22 cellular contexts compared by ENCODE assay signal in the genomic region with DNA sequence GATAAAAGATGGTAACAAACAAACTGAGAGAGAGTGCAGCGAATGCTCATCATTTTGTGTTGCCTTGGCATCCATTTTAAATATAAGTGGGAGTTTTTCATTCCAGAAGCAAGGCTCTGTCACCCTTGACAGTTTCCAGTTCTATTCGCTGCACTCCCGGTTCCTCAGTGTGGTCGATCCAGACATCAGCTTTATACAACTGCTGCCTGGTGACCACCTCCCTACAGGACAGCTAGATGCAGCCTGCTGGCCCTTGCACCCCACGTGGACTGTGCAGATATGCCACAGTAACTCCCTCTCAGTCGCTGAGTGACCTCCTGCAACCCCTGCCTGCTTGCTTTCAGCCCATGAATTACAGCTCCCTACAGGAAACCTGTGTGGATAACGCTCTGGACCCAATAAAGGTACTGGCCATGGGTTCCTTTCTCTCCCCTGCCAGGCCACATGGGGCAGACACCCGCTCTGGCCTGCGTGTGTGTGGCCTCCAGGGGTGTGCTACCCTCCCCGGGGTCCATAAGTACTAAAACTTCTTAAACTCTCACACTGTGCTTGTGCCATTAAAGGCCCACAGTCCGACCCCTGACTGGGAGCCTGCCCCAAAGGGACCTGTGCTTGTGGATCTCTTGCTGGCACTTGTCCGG. TPM values are rescaled to one million over a fixed set of nuclear protein-coding genes. Genes with fewer than 3 reads are reported as not detected.
"Had no signal": no experiment of that assay in that cellular context is flagged by ENCODE, and none has a peak within 500 bp of the region (broad histone marks: within the 10 kb centered on the region; RNA-seq: fewer than 3 reads in every experiment).

No MANE protein-coding gene starts in this region.

- ATAC-seq: activated CD8-positive, alpha-beta memory T cell treated with anti-CD3 and anti-CD28 coated beads, Interleukin-2, amount 10 ng/mL, durations not matched to agents 7 days and 5 days; activated CD8-positive, alpha-beta T cell treated with anti-CD3 and anti-CD28 coated beads, Interleukin-2, amount 10 ng/mL, durations not matched to agents 7 days and 5 days; activated naive CD8-positive, alpha-beta T cell treated with anti-CD3 and anti-CD28 coated beads, Interleukin-2, amount 50 U/mL, for 24 hours; pancreas had no signal

- H3K4me1 ChIP-seq: esophagus squamous epithelium, pancreas, prostate gland had no signal

- H3K27ac ChIP-seq: epithelial cell of prostate, esophagus squamous epithelium, neutrophil, pancreas, prostate gland, spleen, tibial nerve had no signal

- H3K9me3 ChIP-seq: esophagus squamous epithelium, neutrophil, pancreas, prostate gland, spleen, tibial nerve had no signal

- H3K36me3 ChIP-seq: neutrophil, pancreas, prostate gland, spleen had no signal

- H3K27me3 ChIP-seq: esophagus squamous epithelium, neutrophil, pancreas, spleen, tibial nerve had no signal

- H3K4me3 ChIP-seq: esophagus squamous epithelium, pancreas, prostate gland, spleen, tibial nerve had no signal

- FAIRE-seq: bronchial epithelial cell, colon, endometrium, pancreas had no signal

- DNase-seq: activated B cell treated with CpG ODN at 0.5 μM for 24 hours; activated CD8-positive, alpha-beta memory T cell treated with anti-CD3 and anti-CD28 coated beads, Interleukin-2, amount 10 ng/mL, durations not matched to agents 7 days and 5 days; activated CD8-positive, alpha-beta T cell treated with anti-CD3 and anti-CD28 coated beads, Interleukin-2, amount 10 ng/mL, durations not matched to agents 7 days and 5 days; activated naive CD8-positive, alpha-beta T cell treated with anti-CD3 and anti-CD28 coated beads, Interleukin-2, amount 50 U/mL, for 24 hours; activated T-cell treated with anti-CD3 and anti-CD28 coated beads, Interleukin-2, amount 50 U/mL, for 48 hours; dermis blood vessel endothelial cell; effector CD4-positive, alpha-beta T cell; esophagus squamous epithelium; foreskin melanocyte; nephron progenitor cell; pancreas; spleen; stimulated activated naive CD4-positive, alpha-beta T cell; T-helper 1 cell had no signal

RNA-seq across cellular contexts. Expression of a gene that starts 23.7 kb away (rescaled TPM):
- total RNA-seq: activated B cell treated with CpG ODN at 0.5 μM for 24 hours; activated CD8-positive, alpha-beta memory T cell treated with anti-CD3 and anti-CD28 coated beads, Interleukin-2, amount 10 ng/mL, durations not matched to agents 7 days and 5 days; activated CD8-positive, alpha-beta T cell treated with anti-CD3 and anti-CD28 coated beads, Interleukin-2, amount 10 ng/mL, durations not matched to agents 7 days and 5 days; activated T-helper 2 cell treated with anti-CD3 and anti-CD28 coated beads, Interferon-gamma antibody, Interleukin-2, Interleukin-4, amounts not matched to agents 10 μg/mL and 5 μg/mL and 100 μg/mL, durations not matched to agents 14 hours and 24 hours and 36 hours had no signal
